ENCODE assay signal across 8 cellular contexts in genomic region chr5:50440651-50441478, GRCh38.
DNase-seq lines count a peak whose midpoint lies in the region; ATAC-seq lines count a peak whose summit lies in the region.

EMB (minus strand) TSS chr5:50441288; CDS start chr5:50441151, 137 bp downstream.

- peak within 1 kb of the TSS; percentile 94 for H3K27ac ChIP-seq in effector memory CD4-positive, alpha-beta T cell (ENCODE audit: insufficient read depth, low read length, poor library complexity, severe bottlenecking)

- DNase-seq in DMS 273 (lab: John Stamatoyannopoulos, UW; ENCODE audit: unreplicated experiment) (peak; percentile 24), DMS 273 treated with DMSO at 0.1 percent for 48 hours (lab: John Stamatoyannopoulos, UW) (no peak), NCI-H2227 (lab: John Stamatoyannopoulos, UW; ENCODE audit: unreplicated experiment) (peak; percentile 72), midbrain (lab: John Stamatoyannopoulos, UW) (peak; percentile 8)
- peak; percentile 73 to 76 for DNase-seq in activated CD4-positive, alpha-beta T cell treated with anti-CD3 and anti-CD28 coated beads, Interleukin-2, amount 50 U/mL, for 4 hours
- DNase-seq in effector memory CD4-positive, alpha-beta T cell, result peak; percentile 70 to 71 (median 70)
- peak; percentile 45 to 68 for DNase-seq in stimulated activated CD8-positive, alpha-beta memory T cell treated with anti-CD3 and anti-CD28 coated beads, Interleukin-4, amount 100 ng/mL, for 1 hour (ENCODE audit: low read depth in 2 of 2, low spot score in 1 of 2)

- H3K27me3 ChIP-seq in effector memory CD4-positive, alpha-beta T cell (replicated peaks; ENCODE audit: control insufficient read depth, insufficient read depth, low read length, poor library complexity, severe bottlenecking), result no peaks in the 10 kb centered on the region

- H3K4me3 ChIP-seq in effector memory CD4-positive, alpha-beta T cell (ENCODE audit: insufficient read depth, low read depth, low read length, poor library complexity, severe bottlenecking), result peak within 1 kb of the TSS; percentile 93

- H3K4me1 ChIP-seq in effector memory CD4-positive, alpha-beta T cell (ENCODE audit: control insufficient read depth, insufficient read depth, low read length, poor library complexity, severe bottlenecking), result peaks cover 36% of the 10 kb centered on the region

- no peaks in the 10 kb centered on the region for H3K36me3 ChIP-seq in effector memory CD4-positive, alpha-beta T cell (ENCODE audit: control insufficient read depth, insufficient read depth, low read length)

- ATAC-seq in HG02885 (IDR thresholded peaks at IDR 0.05; ENCODE audit: poor library complexity, unreplicated experiment), result peak; percentile 66

- no peaks in the 10 kb centered on the region for H3K9me3 ChIP-seq in effector memory CD4-positive, alpha-beta T cell (ENCODE audit: control insufficient read depth, low read length)
